ENCODE assay signal across 2 cellular contexts in the genomic region with DNA sequence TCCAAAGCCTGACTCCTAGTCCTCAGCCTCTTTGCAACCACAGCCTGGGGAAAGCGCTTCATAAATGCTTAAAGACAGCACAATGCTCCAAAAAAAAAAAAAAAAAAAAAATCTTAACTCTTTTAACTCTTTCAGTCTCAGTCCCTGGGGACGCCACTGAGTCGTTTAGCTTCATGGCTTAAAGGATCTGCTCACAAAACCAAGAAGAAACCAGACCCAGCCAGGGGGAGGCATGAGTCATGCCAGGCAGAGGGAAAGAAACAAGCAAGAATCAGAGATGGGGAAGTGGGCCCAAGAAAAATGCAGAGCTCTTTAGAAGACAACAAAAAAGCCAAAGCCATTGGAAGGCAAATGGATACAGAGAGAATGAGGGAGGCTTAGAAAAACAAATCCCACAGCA.
TF ChIP-seq lines count a peak whose summit lies in the region.

No MANE protein-coding gene starts in this region.

TF ChIP-seq in SK-N-SH, 30 proteins besides CTCF, POLR2A, EP300 and RAD21:
- TF ChIP-seq, protein P1, sequence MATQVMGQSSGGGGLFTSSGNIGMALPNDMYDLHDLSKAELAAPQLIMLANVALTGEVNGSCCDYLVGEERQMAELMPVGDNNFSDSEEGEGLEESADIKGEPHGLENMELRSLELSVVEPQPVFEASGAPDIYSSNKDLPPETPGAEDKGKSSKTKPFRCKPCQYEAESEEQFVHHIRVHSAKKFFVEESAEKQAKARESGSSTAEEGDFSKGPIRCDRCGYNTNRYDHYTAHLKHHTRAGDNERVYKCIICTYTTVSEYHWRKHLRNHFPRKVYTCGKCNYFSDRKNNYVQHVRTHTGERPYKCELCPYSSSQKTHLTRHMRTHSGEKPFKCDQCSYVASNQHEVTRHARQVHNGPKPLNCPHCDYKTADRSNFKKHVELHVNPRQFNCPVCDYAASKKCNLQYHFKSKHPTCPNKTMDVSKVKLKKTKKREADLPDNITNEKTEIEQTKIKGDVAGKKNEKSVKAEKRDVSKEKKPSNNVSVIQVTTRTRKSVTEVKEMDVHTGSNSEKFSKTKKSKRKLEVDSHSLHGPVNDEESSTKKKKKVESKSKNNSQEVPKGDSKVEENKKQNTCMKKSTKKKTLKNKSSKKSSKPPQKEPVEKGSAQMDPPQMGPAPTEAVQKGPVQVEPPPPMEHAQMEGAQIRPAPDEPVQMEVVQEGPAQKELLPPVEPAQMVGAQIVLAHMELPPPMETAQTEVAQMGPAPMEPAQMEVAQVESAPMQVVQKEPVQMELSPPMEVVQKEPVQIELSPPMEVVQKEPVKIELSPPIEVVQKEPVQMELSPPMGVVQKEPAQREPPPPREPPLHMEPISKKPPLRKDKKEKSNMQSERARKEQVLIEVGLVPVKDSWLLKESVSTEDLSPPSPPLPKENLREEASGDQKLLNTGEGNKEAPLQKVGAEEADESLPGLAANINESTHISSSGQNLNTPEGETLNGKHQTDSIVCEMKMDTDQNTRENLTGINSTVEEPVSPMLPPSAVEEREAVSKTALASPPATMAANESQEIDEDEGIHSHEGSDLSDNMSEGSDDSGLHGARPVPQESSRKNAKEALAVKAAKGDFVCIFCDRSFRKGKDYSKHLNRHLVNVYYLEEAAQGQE (IDR thresholded peaks at IDR 0.05; ENCODE audit: low read depth, low read length), result no peak
- peak; percentile 44; the same call in 1 of the 2 replicates for TF ChIP-seq FOSL2 (IDR thresholded peaks at IDR 0.05; ENCODE audit: borderline replicate concordance, low read depth)
- TF ChIP-seq NRF1 (IDR thresholded peaks at IDR 0.05; ENCODE audit: low read depth, low read length), result no peak

TF ChIP-seq in SK-N-SH treated with all-trans-retinoic acid at 6 μM for 48 hours, 23 proteins besides CTCF, POLR2A, EP300 and RAD21 (continued from another document):
- TF ChIP-seq ISL1 (CRISPR knock-in tag; IDR thresholded peaks at IDR 0.05), result no peak
- TF ChIP-seq ZC3H10 (CRISPR knock-in tag; IDR thresholded peaks at IDR 0.05), result no peak
- no peak for TF ChIP-seq TOX (CRISPR knock-in tag; IDR thresholded peaks at IDR 0.05; ENCODE audit: borderline replicate concordance)
- TF ChIP-seq TCF4 (CRISPR knock-in tag; IDR thresholded peaks at IDR 0.05; ENCODE audit: borderline replicate concordance), result no peak
- no peak for TF ChIP-seq GLIS3 (CRISPR knock-in tag; IDR thresholded peaks at IDR 0.05)
- no peak for TF ChIP-seq ZNF70 (CRISPR knock-in tag; IDR thresholded peaks at IDR 0.05)
- TF ChIP-seq ESRRG (CRISPR knock-in tag; IDR thresholded peaks at IDR 0.05), result no peak
- no peak for TF ChIP-seq PPARA (CRISPR knock-in tag; IDR thresholded peaks at IDR 0.05; ENCODE audit: borderline replicate concordance)
